Comparison of ENCODE assay signal across 17 cellular contexts in genomic region chr3:120487079-120487693, GRCh38. TPM values are rescaled to one million over a fixed set of nuclear protein-coding genes. Genes with fewer than 3 reads are reported as not detected.
DNase-seq lines count a peak whose midpoint lies in the region; ATAC-seq and TF ChIP-seq lines count a peak whose summit lies in the region.
"Had no signal": no experiment of that assay in that cellular context is flagged by ENCODE, and none has a peak within 500 bp of the region (broad histone marks: within the 10 kb centered on the region; RNA-seq: fewer than 3 reads in every experiment).

No MANE protein-coding gene starts in this region.

- no peak overlapping the region for H4K91ac ChIP-seq in mesenchymal stem cell (ENCODE audit: low read length)

- H2BK120ac ChIP-seq in mesenchymal stem cell (ENCODE audit: low read depth, low read length), result no peak overlapping the region

- no peaks in the 10 kb centered on the region for H3K36me3 ChIP-seq in ACC112 (ENCODE audit: insufficient read depth, low read length)
- H3K36me3 ChIP-seq in fibroblast of lung (ENCODE audit: control insufficient read depth, insufficient read depth, low read length), result no peaks in the 10 kb centered on the region
- no peaks in the 10 kb centered on the region for H3K36me3 ChIP-seq in mesenchymal stem cell (ENCODE audit: control insufficient read depth in 1 of 2, insufficient read depth in 2 of 2, low read depth in 1 of 2, low read length in 2 of 2)
- H3K36me3 ChIP-seq: transverse colon had no signal

- H2BK15ac ChIP-seq in mesenchymal stem cell (ENCODE audit: low read depth, poor library complexity, severe bottlenecking), result no peak overlapping the region

- ATAC-seq in HG03571 (IDR thresholded peaks at IDR 0.05; ENCODE audit: unreplicated experiment), result no peak

- H3K4me3 ChIP-seq in ACC112 (ENCODE audit: low read depth, low read length), result peak overlapping the region; percentile 46
- H3K4me3 ChIP-seq in fibroblast of lung (replicated peaks in 1 of 4; ENCODE audit: control extremely low read depth in 1 of 4, insufficient read depth in 1 of 4, low read depth in 3 of 4, low read length in 4 of 4), result no peak overlapping the region
- peak overlapping the region in 1 of 2 experiments; percentile 4 for H3K4me3 ChIP-seq in mesenchymal stem cell (ENCODE audit: insufficient read depth in 1 of 2, low read depth in 1 of 2, low read length in 2 of 2)
- H3K4me3 ChIP-seq: transverse colon had no signal

- no peak overlapping the region for H3K9ac ChIP-seq in fibroblast of lung (ENCODE audit: insufficient read depth, low read length)
- peak overlapping the region; percentile 26 for H3K9ac ChIP-seq in mesenchymal stem cell (ENCODE audit: low read length)

- H3K27ac ChIP-seq in ACC112 (ENCODE audit: low read depth, low read length) (peak overlapping the region; percentile 26), fibroblast of lung (ENCODE audit: insufficient read depth, low read length) (peak overlapping the region; percentile 17), mesenchymal stem cell (ENCODE audit: low read length, poor library complexity, severe bottlenecking) (no peak overlapping the region), caudate nucleus (ENCODE audit: low read depth, low read length) (no peak overlapping the region)
- H3K27ac ChIP-seq: VCaP had no signal

- no peak overlapping the region for H3K18ac ChIP-seq in mesenchymal stem cell (ENCODE audit: low read depth in 1 of 2, low read length in 2 of 2)

- no peak overlapping the region for H2BK12ac ChIP-seq in mesenchymal stem cell (ENCODE audit: low read length in 2 of 2)

- no peak overlapping the region for H2BK5ac ChIP-seq in mesenchymal stem cell (ENCODE audit: low read depth, low read length, poor library complexity, severe bottlenecking)

- no peak overlapping the region for H3K23ac ChIP-seq in mesenchymal stem cell (ENCODE audit: low read length in 2 of 2)

- no peaks in the 10 kb centered on the region for H3K79me1 ChIP-seq in mesenchymal stem cell (replicated peaks; ENCODE audit: low read length, poor library complexity, severe bottlenecking)

- 71% methylated on average over 3 of the region's 3 CpGs for WGBS in mesenchymal stem cell

- H4K20me1 ChIP-seq in fibroblast of lung (ENCODE audit: control insufficient read depth, extremely low read depth, insufficient read depth, low read length), result no peaks in the 10 kb centered on the region

- H3K4me2 ChIP-seq in fibroblast of lung (ENCODE audit: extremely low read depth, insufficient read depth, low read length) (peak overlapping the region; percentile 66), mesenchymal stem cell (ENCODE audit: low read length, poor library complexity, severe bottlenecking) (no peak overlapping the region)

- H3K27me3 ChIP-seq in ACC112 (ENCODE audit: insufficient read depth, low read length), result no peaks in the 10 kb centered on the region
- H3K27me3 ChIP-seq in fibroblast of lung (ENCODE audit: control insufficient read depth, insufficient read depth, low read length), result no peaks in the 10 kb centered on the region
- H3K27me3 ChIP-seq in mesenchymal stem cell (ENCODE audit: control insufficient read depth in 1 of 2, insufficient read depth in 1 of 2, low read length in 2 of 2), result no peaks in the 10 kb centered on the region
- H3K27me3 ChIP-seq: transverse colon had no signal

- DNase-seq in M059J (ENCODE audit: low read depth) (peak; percentile 61), fibroblast of lung (ENCODE audit: low read depth in 2 of 2) (peak; percentile 84 to 95), mesenchymal stem cell (peak; percentile 43), NCI-H1048 (lab: John Stamatoyannopoulos, UW) (no peak), caudate nucleus (lab: John Stamatoyannopoulos, UW) (no peak)
- no peak for DNase-seq in stimulated activated naive CD4-positive, alpha-beta T cell (lab: John Stamatoyannopoulos, UW)
- DNase-seq: activated CD8-positive, alpha-beta memory T cell treated with anti-CD3 and anti-CD28 coated beads for 24 hours; endodermal cell; GF-D8; GOT3; hippocampal formation; naive B cell; NCI-H1105 treated with DMSO at 0.1 percent for 48 hours; transverse colon had no signal

- TF ChIP-seq CTCF in fibroblast of lung (conservative IDR thresholded peaks at IDR 0.05 in 1 of 2, IDR thresholded peaks at IDR 0.05 in 1 of 2; ENCODE audit: low read depth in 1 of 2, low read length in 2 of 2), result no peak

- H2AK5ac ChIP-seq in mesenchymal stem cell (ENCODE audit: low read length, severe bottlenecking), result no peak overlapping the region

- no peak overlapping the region for H3K14ac ChIP-seq in mesenchymal stem cell (ENCODE audit: low read length in 2 of 2)

- H3K79me2 ChIP-seq in ACC112 (ENCODE audit: control insufficient read depth, insufficient read depth, low read length, unreplicated experiment) (no peaks in the 10 kb centered on the region), fibroblast of lung (ENCODE audit: control insufficient read depth, insufficient read depth, low read length) (no peaks in the 10 kb centered on the region)

- H3K4me1 ChIP-seq in ACC112 (ENCODE audit: control insufficient read depth, insufficient read depth, low read length, unreplicated experiment) (peaks cover 17% of the 10 kb centered on the region), fibroblast of lung (ENCODE audit: control insufficient read depth, extremely low read depth, insufficient read depth, low read length) (peaks cover 5% of the 10 kb centered on the region), mesenchymal stem cell (ENCODE audit: control insufficient read depth, insufficient read depth, low read depth, low read length) (no peaks in the 10 kb centered on the region)

- H3K9me3 ChIP-seq in fibroblast of lung (ENCODE audit: control insufficient read depth, insufficient read depth, low read depth, low read length) (no peaks in the 10 kb centered on the region), mesenchymal stem cell (ENCODE audit: control insufficient read depth, low read length) (no peaks in the 10 kb centered on the region)
- H3K9me3 ChIP-seq: transverse colon had no signal

- H2AFZ ChIP-seq in ACC112 (ENCODE audit: low read length, unreplicated experiment) (peak overlapping the region; percentile 26), fibroblast of lung (ENCODE audit: low read length) (no peak overlapping the region), mesenchymal stem cell (ENCODE audit: low read depth, low read length) (no peak overlapping the region)

- H4K8ac ChIP-seq in mesenchymal stem cell (ENCODE audit: low read length), result no peak overlapping the region

- no peak overlapping the region for H3K4ac ChIP-seq in mesenchymal stem cell (ENCODE audit: low read depth in 1 of 2, low read length in 2 of 2)

RNA-seq across cellular contexts. Expression of gene FSTL1, which starts 36.4 kb away (rescaled TPM):
- total RNA-seq in M059J (2014; rRNA removed; shearing (Covaris generic)), result 762 and 1,312 TPM in 2 replicates
- 279 and 309 TPM in 2 replicates for total RNA-seq in fibroblast of lung
- polyA plus RNA-seq in fibroblast of lung, result 583 and 1,500 TPM in 2 replicates
- polyA plus RNA-seq in fibroblast of lung (2012), result 501 and 1,132 TPM in 2 replicates
- polyA minus RNA-seq in fibroblast of lung (ENCODE audit: low replicate concordance), result 681 and 1,171 TPM in 2 replicates
- 544 TPM for polyA plus RNA-seq in mesenchymal stem cell (2013, experiment 1 of 2)
- polyA plus RNA-seq in mesenchymal stem cell (2013, experiment 2 of 2), result 562 TPM

Comparison
In these comparisons a context has a peak if more than half of its experiments do, and no peak if none do; other contexts are left out.
1. H3K27ac ChIP-seq: peak in ACC112 (single experiment) and fibroblast of lung (single experiment); none in mesenchymal stem cell (single experiment) and caudate nucleus (single experiment).
2. DNase-seq: peak in M059J (single experiment), fibroblast of lung (2 of 2) and mesenchymal stem cell (single experiment); none in stimulated activated naive CD4-positive, alpha-beta T cell (0 of 6), NCI-H1048 (single experiment) and caudate nucleus (0 of 61).